Comparison of ENCODE assay signal across 22 cellular contexts in genomic region chr9:124139001-124139400, GRCh38.
DNase-seq lines count a peak whose midpoint lies in the region; ATAC-seq and TF ChIP-seq lines count a peak whose summit lies in the region.
"Had no signal": no experiment of that assay in that cellular context is flagged by ENCODE, and none has a peak within 500 bp of the region (broad histone marks: within the 10 kb centered on the region; RNA-seq: fewer than 3 reads in every experiment).

No MANE protein-coding gene starts in this region.

- H3K27me3 ChIP-seq in osteoblast (ENCODE audit: insufficient read depth, low read length): no peaks in the 10 kb centered on the region
- no peaks in the 10 kb centered on the region for H3K27me3 ChIP-seq in thyroid gland
- H3K27me3 ChIP-seq: tibial nerve had no signal

- H3K79me2 ChIP-seq in osteoblast (ENCODE audit: insufficient read depth, low read length) (no peaks in the 10 kb centered on the region), OCI-LY7 (ENCODE audit: insufficient read depth, low read depth, low read length) (no peaks in the 10 kb centered on the region)

- H2AFZ ChIP-seq in osteoblast (ENCODE audit: low read length): peak overlapping the region; percentile 71
- no peak overlapping the region for H2AFZ ChIP-seq in OCI-LY7 (ENCODE audit: low read length)

- H3K4me3 ChIP-seq in osteoblast (ENCODE audit: insufficient read depth, low read length): no peak overlapping the region
- H3K4me3 ChIP-seq in thyroid gland (replicated peaks in 1 of 3): no peak overlapping the region
- H3K4me3 ChIP-seq in OCI-LY7 (ENCODE audit: low read depth, low read length, poor library complexity, severe bottlenecking): no peak overlapping the region
- H3K4me3 ChIP-seq: psoas muscle, tibial nerve had no signal

- no peak for TF ChIP-seq POLR2A in thyroid gland (IDR thresholded peaks at IDR 0.05)

- H3K4me2 ChIP-seq in osteoblast (ENCODE audit: insufficient read depth, low read length) (peak overlapping the region; percentile 56), OCI-LY7 (ENCODE audit: low read length) (no peak overlapping the region)

- ATAC-seq in GM21717 (IDR thresholded peaks at IDR 0.05; ENCODE audit: unreplicated experiment): no peak
- ATAC-seq: left lobe of liver; naive thymus-derived CD4-positive, alpha-beta T cell had no signal

- peaks cover 9% of the 10 kb centered on the region for H3K27me3 Mint-ChIP-seq in HFFc6 (ENCODE audit: insufficient read depth)

- no peaks in the 10 kb centered on the region for H3K36me3 Mint-ChIP-seq in HFFc6 (ENCODE audit: low read depth)
- H3K36me3 Mint-ChIP-seq: naive thymus-derived CD4-positive, alpha-beta T cell had no signal

- TF ChIP-seq CTCF in HFFc6 (IDR thresholded peaks at IDR 0.05) (no peak), osteoblast (IDR thresholded peaks at IDR 0.05; ENCODE audit: extremely low read depth, low read depth, low read length) (no peak), thyroid gland (IDR thresholded peaks at IDR 0.05) (no peak), OCI-LY7 (conservative IDR thresholded peaks at IDR 0.05; ENCODE audit: low read length) (no peak)

- peaks cover 21% of the 10 kb centered on the region for H3K4me1 Mint-ChIP-seq in HFFc6 (ENCODE audit: low read depth)
- H3K4me1 Mint-ChIP-seq: activated CD4-positive, alpha-beta T cell treated with anti-CD3 and anti-CD28 coated beads, Interleukin-2, amount 10 ng/mL, durations not matched to agents 24 days and 14 days had no signal

- CTCF ChIA-PET in OCI-LY7 (lab: Charles Lee; ENCODE audit: unreplicated experiment): no interaction called here

- no peaks in the 10 kb centered on the region for H3K9me2 ChIP-seq in OCI-LY7 (ENCODE audit: insufficient read depth, low read length)

- H3K27ac Mint-ChIP-seq in HFFc6: peak overlapping the region; percentile 21; the same call in 1 of the 2 replicates
- H3K27ac Mint-ChIP-seq: activated CD4-positive, alpha-beta T cell treated with anti-CD3 and anti-CD28 coated beads, Interleukin-2, amount 10 ng/mL, durations not matched to agents 24 days and 14 days; naive thymus-derived CD4-positive, alpha-beta T cell had no signal

- H4K20me1 ChIP-seq in osteoblast (ENCODE audit: insufficient read depth, low read length) (no peaks in the 10 kb centered on the region), OCI-LY7 (ENCODE audit: insufficient read depth, low read length) (no peaks in the 10 kb centered on the region)

- H3K4me3 Mint-ChIP-seq in HFFc6: no peak overlapping the region
- H3K4me3 Mint-ChIP-seq: activated CD4-positive, alpha-beta T cell treated with anti-CD3 and anti-CD28 coated beads, Interleukin-2, amount 10 ng/mL, durations not matched to agents 24 days and 14 days; naive thymus-derived CD4-positive, alpha-beta T cell had no signal

- H3K4me1 ChIP-seq in osteoblast (ENCODE audit: insufficient read depth, low read length) (peaks cover 39% of the 10 kb centered on the region), thyroid gland (no peaks in the 10 kb centered on the region), OCI-LY7 (ENCODE audit: insufficient read depth, low read length, poor library complexity, severe bottlenecking) (peaks cover 28% of the 10 kb centered on the region)
- H3K4me1 ChIP-seq: psoas muscle, tibial nerve had no signal

- H3K36me3 ChIP-seq in osteoblast (ENCODE audit: insufficient read depth, low read length) (no peaks in the 10 kb centered on the region), thyroid gland (no peaks in the 10 kb centered on the region), OCI-LY7 (ENCODE audit: insufficient read depth, low read length) (no peaks in the 10 kb centered on the region)
- H3K36me3 ChIP-seq: tibial nerve had no signal

- DNase-seq in AG08396 (ENCODE audit: low spot score) (peak; percentile 43), HFFc6 (peak; percentile 31), fibroblast of gingiva (ENCODE audit: low read depth) (peak; percentile 86), osteoblast (ENCODE audit: insufficient read length, low spot score, missing footprints) (peak; percentile 95), thyroid gland (no peak), NAMALWA (ENCODE audit: low spot score) (no peak), OCI-LY7 (ENCODE audit: low spot score) (no peak)
- DNase-seq: activated CD4-positive, alpha-beta T cell treated with anti-CD3 and anti-CD28 coated beads, Interleukin-2, amount 10 ng/mL, durations not matched to agents 24 days and 14 days; activated T-cell treated with anti-CD3 and anti-CD28 coated beads, Interleukin-2, amount 50 U/mL, for 1 hour; amniotic stem cell; DMS53; H7; KG1; naive thymus-derived CD4-positive, alpha-beta T cell; NCI-H1417 treated with DMSO at 0.1 percent for 48 hours; NCI-H345; SHP77; stimulated activated CD4-positive, alpha-beta T cell treated with anti-CD3 and anti-CD28 coated beads, Interleukin-2, amount 100 ng/mL, for 24 hours had no signal

- POLR2A ChIA-PET in OCI-LY7 (lab: Charles Lee): no interaction called here

- H3K9me3 ChIP-seq in osteoblast (ENCODE audit: low read depth, low read length): no peaks in the 10 kb centered on the region
- no peaks in the 10 kb centered on the region for H3K9me3 ChIP-seq in thyroid gland
- H3K9me3 ChIP-seq in OCI-LY7 (ENCODE audit: low read length): no peaks in the 10 kb centered on the region
- H3K9me3 ChIP-seq: psoas muscle, tibial nerve had no signal

- intact Hi-C loops in thyroid gland (cut with DNase I): no loop called here
- intact Hi-C loops in OCI-LY7 (cut with micrococcal nuclease; ENCODE audit: unreplicated experiment): no loop called here

- no peaks in the 10 kb centered on the region for H3K9me3 Mint-ChIP-seq in HFFc6
- H3K9me3 Mint-ChIP-seq: activated CD4-positive, alpha-beta T cell treated with anti-CD3 and anti-CD28 coated beads, Interleukin-2, amount 10 ng/mL, durations not matched to agents 24 days and 14 days; naive thymus-derived CD4-positive, alpha-beta T cell had no signal

- 73 to 80% methylated on average over 1 of the region's 1 CpG for WGBS in thyroid gland, 2 donors

- H3K27ac ChIP-seq in osteoblast (ENCODE audit: low read depth, low read length) (peak overlapping the region; percentile 96), thyroid gland (no peak overlapping the region), OCI-LY7 (ENCODE audit: low read depth, low read length, poor library complexity, severe bottlenecking) (no peak overlapping the region)
- H3K27ac ChIP-seq: psoas muscle had no signal

- BruUV-seq in OCI-LY7 (replicated peaks; lab: Mats Ljungman, UMichigan): no TSS peak

Comparison
In these comparisons a context has a peak if more than half of its experiments do, and no peak if none do; other contexts are left out.
1. DNase-seq: peak in AG08396 (single experiment), HFFc6 (single experiment), fibroblast of gingiva (single experiment) and osteoblast (single experiment); none in thyroid gland (0 of 2), NAMALWA (single experiment) and OCI-LY7 (single experiment).